ENCODE assay signal across 8 cellular contexts in genomic region chr20:57718490-57719009, GRCh38. TPM values are rescaled to one million over a fixed set of nuclear protein-coding genes. Genes with fewer than 3 reads are reported as not detected.
DNase-seq lines count a peak whose midpoint lies in the region; ATAC-seq, FAIRE-seq and TF ChIP-seq lines count a peak whose summit lies in the region.

No MANE protein-coding gene starts in this region.

- POLR2A ChIA-PET in K562 (lab: Yijun Ruan, JAX): interaction anchor here (0.6 kb wide), 1 partner anchor 463 kb away, joined by 3 read pairs; no protein-coding TSS in a partner anchor

- peak overlapping the region; percentile 76 for H2AFZ ChIP-seq in K562 (ENCODE audit: low read depth, low read length)

- no peak for TF ChIP-seq EP300 in K562 (IDR thresholded peaks at IDR 0.05; ENCODE audit: low read length)

- H3K79me2 ChIP-seq in K562 (ENCODE audit: control insufficient read depth, insufficient read depth, low read length): no peaks in the 10 kb centered on the region

- H3K4me2 ChIP-seq in K562 (ENCODE audit: insufficient read depth, low read length): peak overlapping the region; percentile 42

- FAIRE-seq in TTC549 (lab: Jason Lieb, UNC) (peak; percentile 96), K562 (lab: Jason Lieb, UNC) (peak; percentile 91)

- no peaks in the 10 kb centered on the region for H3K36me3 ChIP-seq in K562 (ENCODE audit: control insufficient read depth, insufficient read depth, low read length)

- TF ChIP-seq RAD21 in K562 (CRISPR knock-in tag; conservative IDR thresholded peaks at IDR 0.05 in 1 of 2, IDR thresholded peaks at IDR 0.05 in 1 of 2): no peak

- peaks cover 6% of the 10 kb centered on the region; the same call in 1 of the 2 replicates for H4K20me1 ChIP-seq in K562 (replicated peaks; ENCODE audit: control insufficient read depth, insufficient read depth, low read length)

- CTCF ChIA-PET in K562 (lab: Yijun Ruan, JAX; ENCODE audit: low intra/inter-chr PET ratio): no interaction called here

- no peak for TF ChIP-seq CTCF in K562 (IDR thresholded peaks at IDR 0.05 in 2 of 3, conservative IDR thresholded peaks at IDR 0.05 in 1 of 3; ENCODE audit: insufficient read depth in 2 of 3, low read depth in 1 of 3, low read length in 3 of 3)

- no TSS peak for BruUV-seq in K562 (replicated peaks; lab: Mats Ljungman, UMichigan)

- in situ Hi-C loops in K562 (cut with MboI): no loop called here

- TF ChIP-seq POLR2A in K562 (conservative IDR thresholded peaks at IDR 0.05): no peak

- no peak overlapping the region for H3K27ac ChIP-seq in K562 (ENCODE audit: extremely low read depth, low read depth, low read length)

- no peak overlapping the region for H3K9ac ChIP-seq in K562 (ENCODE audit: insufficient read depth in 1 of 2, low read depth in 2 of 2, low read length in 2 of 2)

- H3K27me3 ChIP-seq in K562 (ENCODE audit: control insufficient read depth in 2 of 2, insufficient read depth in 2 of 2, low read length in 2 of 2): peaks cover 14 to 57% of the 10 kb centered on the region in 2 experiments; a peak in 4 of 5 replicates

- no peaks in the 10 kb centered on the region for H3K9me3 ChIP-seq in K562 (replicated peaks; ENCODE audit: control insufficient read depth, insufficient read depth, low read depth, low read length)

- ATAC-seq in GM18499 (IDR thresholded peaks at IDR 0.05; ENCODE audit: insufficient read depth, unreplicated experiment): peak; percentile 83
- peak; percentile 99 for ATAC-seq in HG02884 (IDR thresholded peaks at IDR 0.05; ENCODE audit: unreplicated experiment)
- peak; percentile 100 for ATAC-seq in K562

- no peaks in the 10 kb centered on the region for H3K9me1 ChIP-seq in K562 (ENCODE audit: control insufficient read depth, insufficient read depth, low read length)

- no peak overlapping the region for H3K4me3 ChIP-seq in K562

- under 1% methylated on average over 28 of the region's 31 CpGs for WGBS in K562 (ENCODE audit: insufficient coverage, low coverage, missing lambda C conversion rate)

- intact Hi-C loops in K562 (cut with micrococcal nuclease): no loop called here

- DNase-seq in NCI-H146 (lab: John Stamatoyannopoulos, UW) (peak; percentile 99), K562 (ENCODE audit: extremely low read depth in 1 of 4, low spot score in 3 of 4) (peak; percentile 92 to 99 (median 98)), hypothalamus (lab: John Stamatoyannopoulos, UW) (peak; percentile 48 to 99 (median 95)), retina (peak; percentile 93), cerebellar nuclear complex (lab: John Stamatoyannopoulos, UW) (no peak)

- peaks cover 0 to 6% of the 10 kb centered on the region in 2 experiments; a peak in 1 of 5 replicates for H3K4me1 ChIP-seq in K562 (replicated peaks in 1 of 2; ENCODE audit: control insufficient read depth in 2 of 2, insufficient read depth in 2 of 2, low read length in 2 of 2)

TF ChIP-seq in K562, 482 proteins besides CTCF, POLR2A, EP300 and RAD21 (continues in another document):
- peak; percentile 44; the same call in 1 of the 2 replicates for TF ChIP-seq ATF1 (CRISPR knock-in tag; IDR thresholded peaks at IDR 0.05)
- TF ChIP-seq ATF1 (tag; IDR thresholded peaks at IDR 0.05): peak; percentile 97
- TF ChIP-seq MAX (CRISPR knock-in tag; IDR thresholded peaks at IDR 0.05): peak; percentile 24; the same call in 1 of the 2 replicates
- peak; percentile 87 for TF ChIP-seq CXXC5 (CRISPR knock-in tag; IDR thresholded peaks at IDR 0.05)
- TF ChIP-seq TEAD4 (IDR thresholded peaks at IDR 0.05; ENCODE audit: low read length): no peak
- TF ChIP-seq TEAD4 (CRISPR knock-in tag; IDR thresholded peaks at IDR 0.05; ENCODE audit: borderline replicate concordance): no peak
- TF ChIP-seq USF2 (CRISPR knock-in tag; IDR thresholded peaks at IDR 0.05): peak; percentile 54
- peak; percentile 73 for TF ChIP-seq MYC (IDR thresholded peaks at IDR 0.05; ENCODE audit: low read depth, low read length)
- TF ChIP-seq MYC (CRISPR knock-in tag; IDR thresholded peaks at IDR 0.05; ENCODE audit: borderline replicate concordance, low read depth): no peak; the same call in 1 of the 2 replicates
- peak; percentile 59; the same call in 1 of the 2 replicates for TF ChIP-seq TFAP4 (CRISPR knock-in tag; IDR thresholded peaks at IDR 0.05; ENCODE audit: borderline replicate concordance)
- peak; percentile 52 to 85; a peak in 3 of 4 replicates for TF ChIP-seq MAZ (CRISPR knock-in tag; conservative IDR thresholded peaks at IDR 0.05 in 1 of 2, IDR thresholded peaks at IDR 0.05 in 1 of 2)
- peak; percentile 98 for TF ChIP-seq ATF7 (IDR thresholded peaks at IDR 0.05)
- no peak for TF ChIP-seq SAFB2 (IDR thresholded peaks at IDR 0.05; ENCODE audit: borderline replicate concordance, low read depth, low read length, severe bottlenecking)
- peak; percentile 90 for TF ChIP-seq EGR1 (conservative IDR thresholded peaks at IDR 0.05)
- no peak for TF ChIP-seq U2AF1 (optimal IDR thresholded peaks at IDR 0.05; ENCODE audit: low read depth, low read length)
- TF ChIP-seq RBM25 (IDR thresholded peaks at IDR 0.05; ENCODE audit: low read depth, low read length, severe bottlenecking): peak; percentile 89
- peak; percentile 93 for TF ChIP-seq ASH1L (IDR thresholded peaks at IDR 0.05; ENCODE audit: borderline replicate concordance, low read depth, partially characterized antibody)
- TF ChIP-seq MXI1 (IDR thresholded peaks at IDR 0.05; ENCODE audit: low read depth, low read length): peak; percentile 57; the same call in 1 of the 2 replicates
- peak; percentile 98 for TF ChIP-seq PKNOX1 (IDR thresholded peaks at IDR 0.05)
- TF ChIP-seq ZNF717 (CRISPR knock-in tag; IDR thresholded peaks at IDR 0.05): no peak
- TF ChIP-seq CHD2 (IDR thresholded peaks at IDR 0.05; ENCODE audit: low read depth, low read length): peak; percentile 76
- no peak for TF ChIP-seq BDP1 (IDR thresholded peaks at IDR 0.05; ENCODE audit: insufficient read depth, insufficient read length)

RNA-seq across cellular contexts. Expression of gene PMEPA1, which starts 8.7 kb away (rescaled TPM):
- not detected in 2 replicates for total RNA-seq in K562 (2011; cell fraction: chromatin; rRNA removed; ENCODE audit: low replicate concordance)
- not detected in 2 replicates for total RNA-seq in K562 (2011; cell fraction: nucleolus; rRNA removed)
- not detected in 2 replicates for total RNA-seq in K562 (2011; cell fraction: nucleoplasm; rRNA removed)
- not detected in 2 replicates for total RNA-seq in K562 (2014; rRNA removed)
- total RNA-seq in K562 (2014; rRNA removed; fragmentation: Illumina TruSeq; extraction: Trizol): not detected in 2 replicates
- not detected in 2 replicates for total RNA-seq in K562 (2015; rRNA removed; fragmentation: Illumina TruSeq; extraction: Trizol)
- total RNA-seq in K562 (2021): 0.16 and 0.20 TPM in 2 replicates
- not detected in 2 replicates for polyA plus RNA-seq in K562 (2011; rRNA removed)
- not detected in 2 replicates for polyA plus RNA-seq in K562 (2011; cell fraction: cytosol; rRNA removed)
- polyA plus RNA-seq in K562 (2011; cell fraction: nucleus; rRNA removed): not detected in 2 replicates
- polyA plus RNA-seq in K562 (2012): 0.03 TPM in 1 of 2 replicates, not detected in the other
- not detected in 2 replicates for polyA plus RNA-seq in K562 (2014; fragmentation: Illumina TruSeq; extraction: Trizol)
- polyA plus RNA-seq in K562 (2014; fragmentation: Nextera tagmentation; extraction: Ambion mirVana): not detected
- not detected in 2 replicates for polyA plus RNA-seq in K562 (2014; rRNA removed)
- not detected in 2 replicates for polyA minus RNA-seq in K562 (2011; rRNA and poly(A)+ RNA removed)
- not detected in 2 replicates for polyA minus RNA-seq in K562 (2011; cell fraction: cytosol; rRNA and poly(A)+ RNA removed)
- not detected in 2 replicates for polyA minus RNA-seq in K562 (2011; cell fraction: nucleus; rRNA and poly(A)+ RNA removed)

Comparison
In these comparisons a context has a peak if more than half of its experiments do, and no peak if none do; other contexts are left out.
1. DNase-seq: peak in NCI-H146 (single experiment), K562 (4 of 4), hypothalamus (51 of 51) and retina (single experiment); none in cerebellar nuclear complex (0 of 2).
2. Peak in every context shown above with its lines, with median percentiles within 50 percentile points of each other: ATAC-seq.